Comparison of ENCODE assay signal across 10 cellular contexts in the genomic region with DNA sequence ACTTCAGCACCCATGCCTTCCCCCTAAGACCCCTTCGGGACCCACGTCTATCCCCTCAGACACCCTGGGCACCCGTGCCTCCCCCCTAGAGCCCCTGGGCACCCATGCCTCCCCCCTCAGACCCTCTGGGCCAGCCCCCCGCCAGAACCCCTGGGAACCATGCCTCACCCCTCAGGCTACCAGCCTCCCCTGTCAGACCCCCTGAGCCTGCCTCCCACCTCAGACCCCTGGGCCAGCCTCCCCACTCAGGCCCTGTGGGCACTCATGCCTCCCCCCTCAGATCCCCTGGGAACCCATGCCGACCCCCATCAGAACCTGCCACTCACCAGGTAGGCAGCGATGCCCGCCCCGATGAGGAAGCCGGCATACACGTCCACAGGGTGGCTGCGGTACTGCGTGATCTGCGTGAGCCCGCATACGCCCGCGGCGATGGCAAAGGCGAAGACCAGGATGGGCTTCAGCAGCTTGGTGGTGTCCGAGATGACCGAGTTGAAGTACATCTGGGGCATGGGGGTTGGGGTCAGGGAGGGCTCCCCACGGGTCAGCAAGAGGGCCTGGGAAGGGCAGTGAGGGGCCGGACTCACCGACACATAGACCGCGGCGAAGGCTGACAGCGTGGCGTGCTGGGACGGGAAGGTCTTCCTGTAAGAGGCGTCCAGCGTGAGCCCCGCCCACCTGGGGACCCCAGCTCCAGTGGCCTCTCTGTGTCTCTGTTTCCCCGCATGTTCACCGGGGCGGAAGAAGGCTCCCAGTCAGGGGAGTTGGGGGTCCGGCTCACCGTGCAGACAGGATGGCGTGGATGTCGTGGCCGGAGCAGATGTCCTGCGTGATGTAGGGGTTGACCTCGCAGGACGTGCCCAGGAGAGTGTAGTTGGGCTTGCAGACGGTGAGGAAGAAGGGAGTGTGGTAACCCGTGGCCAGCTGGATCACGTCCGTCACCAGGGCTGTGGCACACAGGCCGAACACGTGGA. TPM values are rescaled to one million over a fixed set of nuclear protein-coding genes. Genes with fewer than 3 reads are reported as not detected.
DNase-seq lines count a peak whose midpoint lies in the region; ATAC-seq and TF ChIP-seq lines count a peak whose summit lies in the region.
"Had no signal": no experiment of that assay in that cellular context is flagged by ENCODE, and none has a peak within 500 bp of the region (broad histone marks: within the 10 kb centered on the region; RNA-seq: fewer than 3 reads in every experiment).

No MANE protein-coding gene starts in this region.

- H3K4me1 Mint-ChIP-seq in activated T-cell treated with anti-CD3 and anti-CD28 coated beads, Interleukin-2, amount 50 U/mL, for 4 hours (ENCODE audit: low read depth) = no peaks in the 10 kb centered on the region
- no peaks in the 10 kb centered on the region for H3K4me1 Mint-ChIP-seq in glutamatergic neuron (ENCODE audit: low read depth, unreplicated experiment)

- peak; percentile 2 for ATAC-seq in activated T-cell treated with anti-CD3 and anti-CD28 coated beads, Interleukin-2, amount 50 U/mL, for 4 hours
- ATAC-seq in Panc1 (peak; percentile 7; the same call in 1 of the 2 replicates), GM19324 (IDR thresholded peaks at IDR 0.05; ENCODE audit: low FRiP score, unreplicated experiment) (no peak)
- peak; percentile 7 for ATAC-seq in stimulated activated naive CD8-positive, alpha-beta T cell treated with anti-CD3 and anti-CD28 coated beads, Interleukin-15, Interleukin-2, amounts not matched to agents 100 U/mL and 50 U/mL, for 24 hours

- CTCF ChIA-PET in Panc1 (lab: Charles Lee) = no interaction called here

- POLR2A ChIA-PET in Panc1 (lab: Charles Lee) = no interaction called here

- no peak for DNase-seq in activated T-cell treated with anti-CD3 and anti-CD28 coated beads, Interleukin-2, amount 50 U/mL, for 4 hours
- no peak for DNase-seq in activated T-cell treated with anti-CD3 and anti-CD28 coated beads, Interleukin-2, amount 50 U/mL, for 1 hour
- DNase-seq in Panc1 (ENCODE audit: low read depth, low spot score) = no peak
- DNase-seq in glutamatergic neuron = no peak
- no peak for DNase-seq in stimulated activated naive CD8-positive, alpha-beta T cell treated with anti-CD3 and anti-CD28 coated beads, Interleukin-15, Interleukin-2, amounts not matched to agents 100 U/mL and 50 U/mL, for 24 hours
- no peak for DNase-seq in OCI-M1 (lab: John Stamatoyannopoulos, UW)
- no peak for DNase-seq in vagina (ENCODE audit: extremely low spot score in 2 of 2)
- DNase-seq: NCI-H345 had no signal

- no peak overlapping the region for H3K4me3 ChIP-seq in Panc1 (ENCODE audit: low read depth in 2 of 2, low read length in 2 of 2)
- H3K4me3 ChIP-seq in vagina = no peak overlapping the region

- no peaks in the 10 kb centered on the region for H3K27me3 ChIP-seq in Panc1 (ENCODE audit: control insufficient read depth, insufficient read depth, low read length)
- H3K27me3 ChIP-seq in vagina = no peaks in the 10 kb centered on the region

- TF ChIP-seq POLR2A in vagina (IDR thresholded peaks at IDR 0.05) = no peak

- peaks cover 16% of the 10 kb centered on the region for H3K36me3 Mint-ChIP-seq in activated T-cell treated with anti-CD3 and anti-CD28 coated beads, Interleukin-2, amount 50 U/mL, for 4 hours (ENCODE audit: insufficient read depth)
- H3K36me3 Mint-ChIP-seq in glutamatergic neuron (ENCODE audit: unreplicated experiment) = peaks cover 7% of the 10 kb centered on the region

- H3K27ac ChIP-seq in Panc1 (ENCODE audit: low read length) (no peak overlapping the region), vagina (no peak overlapping the region)

- H3K9me3 ChIP-seq in Panc1 (ENCODE audit: control insufficient read depth, insufficient read depth, low read depth, low read length) = no peaks in the 10 kb centered on the region
- no peaks in the 10 kb centered on the region for H3K9me3 ChIP-seq in vagina

- BruUV-seq in Panc1 (replicated peaks; lab: Mats Ljungman, UMichigan) = no TSS peak

- peak overlapping the region; percentile 59 for H3K27ac Mint-ChIP-seq in glutamatergic neuron (ENCODE audit: unreplicated experiment)

- no peaks in the 10 kb centered on the region for H3K4me1 ChIP-seq in Panc1 (ENCODE audit: control insufficient read depth, insufficient read depth, low read length)
- no peaks in the 10 kb centered on the region for H3K4me1 ChIP-seq in vagina

- in situ Hi-C loops in Panc1 (cut with HindIII; ENCODE audit: low pct_unique_long_range_greater_than_20kb, low sequenced_read_pairs) = no loop called here

- intact Hi-C loops in Panc1 (cut with micrococcal nuclease; ENCODE audit: unreplicated experiment) = no loop called here
- intact Hi-C loops in vagina (cut with DNase I) = no loop called here

- H3K27me3 Mint-ChIP-seq in activated T-cell treated with anti-CD3 and anti-CD28 coated beads, Interleukin-2, amount 50 U/mL, for 4 hours (ENCODE audit: low read depth) = no peaks in the 10 kb centered on the region
- H3K27me3 Mint-ChIP-seq in glutamatergic neuron (ENCODE audit: unreplicated experiment) = peaks cover 27% of the 10 kb centered on the region

- H3K4me3 Mint-ChIP-seq in activated T-cell treated with anti-CD3 and anti-CD28 coated beads, Interleukin-2, amount 50 U/mL, for 4 hours = peak overlapping the region; percentile 47
- no peak overlapping the region for H3K4me3 Mint-ChIP-seq in glutamatergic neuron (ENCODE audit: unreplicated experiment)

- no peaks in the 10 kb centered on the region for H3K9me3 Mint-ChIP-seq in activated T-cell treated with anti-CD3 and anti-CD28 coated beads, Interleukin-2, amount 50 U/mL, for 4 hours
- peaks cover 26% of the 10 kb centered on the region for H3K9me3 Mint-ChIP-seq in glutamatergic neuron (ENCODE audit: unreplicated experiment)

- TF ChIP-seq CTCF in Panc1 (IDR thresholded peaks at IDR 0.05) (no peak), glutamatergic neuron (IDR thresholded peaks at IDR 0.05; ENCODE audit: partially characterized antibody, unreplicated experiment) (no peak), vagina (IDR thresholded peaks at IDR 0.05) (no peak)

- H3K36me3 ChIP-seq in Panc1 (ENCODE audit: control insufficient read depth, insufficient read depth, low read length) = no peaks in the 10 kb centered on the region; the same call in 1 of the 2 replicates
- peaks cover 0 to 28% of the 10 kb centered on the region in 2 donors for H3K36me3 ChIP-seq in vagina

RNA-seq across cellular contexts. Expression of a gene that starts 7.4 kb away (rescaled TPM):
- total RNA-seq in activated T-cell treated with anti-CD3 and anti-CD28 coated beads, Interleukin-2, amount 50 U/mL, for 4 hours = under 1 TPM in 1 of 3 donors, not detected in 2; 0.24 TPM
- total RNA-seq in Panc1 (2021; ENCODE audit: unreplicated experiment) (63.7 TPM), glutamatergic neuron (ENCODE audit: unreplicated experiment) (392 TPM), vagina (not detected)
- 123 TPM for polyA plus RNA-seq in Panc1 (2012; ENCODE audit: insufficient read length)
- total RNA-seq: ureter had no signal

RNA-seq across cellular contexts. Expression of a gene that starts 13.2 kb away (rescaled TPM):
- total RNA-seq in activated T-cell treated with anti-CD3 and anti-CD28 coated beads, Interleukin-2, amount 50 U/mL, for 4 hours = not detected
- total RNA-seq in Panc1 (2021; ENCODE audit: unreplicated experiment) (5.8 TPM), glutamatergic neuron (ENCODE audit: unreplicated experiment) (2.2 TPM), vagina (not detected)
- polyA plus RNA-seq in Panc1 (2012; ENCODE audit: insufficient read length) = 5.9 TPM
- total RNA-seq: ureter had no signal

RNA-seq across cellular contexts. Expression of a gene that starts 17.1 kb away (rescaled TPM):
- 1,000 to 10,000 TPM; 1,071 to 1,170 (median 1,104) TPM for total RNA-seq in activated T-cell treated with anti-CD3 and anti-CD28 coated beads, Interleukin-2, amount 50 U/mL, for 4 hours
- total RNA-seq in Panc1 (2021; ENCODE audit: unreplicated experiment) = 515 TPM
- polyA plus RNA-seq in Panc1 (2012; ENCODE audit: insufficient read length) = 590 TPM
- total RNA-seq in glutamatergic neuron (ENCODE audit: unreplicated experiment) = 244 TPM
- 230 TPM for total RNA-seq in vagina

RNA-seq across cellular contexts. Expression of a gene that starts 26.4 kb away (rescaled TPM):
- not detected for total RNA-seq in activated T-cell treated with anti-CD3 and anti-CD28 coated beads, Interleukin-2, amount 50 U/mL, for 4 hours
- total RNA-seq in Panc1 (2021; ENCODE audit: unreplicated experiment) (1.5 TPM), glutamatergic neuron (ENCODE audit: unreplicated experiment) (not detected), vagina (not detected)
- polyA plus RNA-seq in Panc1 (2012; ENCODE audit: insufficient read length) = 2.6 TPM
- total RNA-seq: ureter had no signal

RNA-seq across cellular contexts. Expression of a gene that starts 37.7 kb away (rescaled TPM):
- total RNA-seq in activated T-cell treated with anti-CD3 and anti-CD28 coated beads, Interleukin-2, amount 50 U/mL, for 4 hours = not detected
- total RNA-seq in Panc1 (2021; ENCODE audit: unreplicated experiment) (0.57 TPM), glutamatergic neuron (ENCODE audit: unreplicated experiment) (not detected), vagina (not detected)
- polyA plus RNA-seq in Panc1 (2012; ENCODE audit: insufficient read length) = 0.40 TPM

Comparison
In these comparisons a context has a peak if more than half of its experiments do, and no peak if none do; other contexts are left out.
1. RNA of a gene that starts 7.4 kb away (total RNA-seq): 392 TPM in glutamatergic neuron (single experiment) and 63.7 TPM in Panc1 (single experiment); 0.24 TPM in activated T-cell treated with anti-CD3 and anti-CD28 coated beads, Interleukin-2, amount 50 U/mL, for 4 hours and not detected in vagina (single experiment); every median in the first group is over 10 times any median in the second.